In the genomic region with DNA sequence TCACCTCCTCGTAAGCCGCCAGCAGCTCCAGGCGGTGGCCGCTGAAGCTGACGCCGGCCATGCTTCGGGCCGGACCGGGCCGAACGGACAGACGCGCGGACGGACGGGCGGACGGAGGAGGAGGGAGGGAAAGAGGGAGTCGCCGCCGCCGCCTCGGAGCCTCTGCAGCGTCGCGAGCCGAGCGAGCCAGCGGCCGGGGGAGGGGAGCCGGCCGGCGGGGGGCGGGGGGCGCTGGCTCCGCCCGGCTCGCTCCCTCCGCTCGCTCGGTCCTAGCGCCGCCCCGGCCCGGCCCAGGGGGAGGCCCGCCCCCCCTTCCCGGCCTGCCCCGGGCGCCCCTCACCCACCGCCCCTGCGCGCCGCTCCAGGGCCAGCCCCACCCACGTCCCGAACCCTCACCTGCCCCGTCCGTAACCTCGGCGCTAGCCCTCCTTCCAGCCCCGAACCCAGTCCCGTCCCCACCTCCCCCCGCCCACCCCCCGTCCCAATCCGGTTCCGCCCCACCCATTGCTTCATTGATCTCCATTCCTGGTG, we compare ENCODE assay signal across 8 cellular contexts. TPM values are rescaled to one million over a fixed set of nuclear protein-coding genes. Genes with fewer than 3 reads are reported as not detected.
DNase-seq lines count a peak whose midpoint lies in the region; ATAC-seq and TF ChIP-seq lines count a peak whose summit lies in the region.

Gene DBN1, minus strand, starts transcription at position 174 of the 531 bp plus-strand sequence. Its CDS starts 113 bp downstream, at position 61.

- H3K27ac Mint-ChIP-seq in Calu3 (ENCODE audit: unreplicated experiment): peak within 1 kb of the TSS; percentile 25
- H3K27ac Mint-ChIP-seq in stimulated activated memory B cell treated with anti-CD40 and anti-IgM and Interleukin-4, amounts not matched to agents 10 μg/mL and 1 μg/mL and 100 μg/mL, for 72 hours: peak within 1 kb of the TSS; percentile 18

- peaks cover 35% of the 10 kb centered on the region for H3K4me1 Mint-ChIP-seq in Calu3 (ENCODE audit: low read depth, unreplicated experiment)
- H3K4me1 Mint-ChIP-seq in stimulated activated memory B cell treated with anti-CD40 and anti-IgM and Interleukin-4, amounts not matched to agents 10 μg/mL and 1 μg/mL and 100 μg/mL, for 72 hours: peaks cover 32% of the 10 kb centered on the region

- TF ChIP-seq CTCF in Calu3 (IDR thresholded peaks at IDR 0.05; ENCODE audit: unreplicated experiment) (no peak), OCI-LY3 (IDR thresholded peaks at IDR 0.05; ENCODE audit: low read depth, low read length) (no peak)

- DNase-seq in Calu3: peak; percentile 72
- DNase-seq in cerebellum (ENCODE audit: low spot score): peak; percentile 76
- DNase-seq in kidney glomerular epithelial cell (lab: John Stamatoyannopoulos, UW): peak; percentile 47
- DNase-seq in effector CD8-positive, alpha-beta T cell (lab: John Stamatoyannopoulos, UW): no peak

- H3K9ac ChIP-seq in OCI-LY3 (ENCODE audit: low read length): peak within 1 kb of the TSS; percentile 75

- H4K20me1 ChIP-seq in OCI-LY3 (ENCODE audit: insufficient read depth, low read length): peaks cover 33% of the 10 kb centered on the region

- H3K27ac ChIP-seq in OCI-LY3 (ENCODE audit: low read length): peak within 1 kb of the TSS; percentile 11; the same call in 1 of the 2 replicates

- no TSS peak for BruUV-seq in Calu3 (replicated peaks; lab: Mats Ljungman, UMichigan)

- peaks cover 4% of the 10 kb centered on the region; the same call in 1 of the 2 replicates for H3K27me3 ChIP-seq in OCI-LY3 (ENCODE audit: low read depth, low read length)

- H2AFZ ChIP-seq in OCI-LY3 (ENCODE audit: low read depth, low read length): no peak within 1 kb of the TSS

- H3K4me3 Mint-ChIP-seq in Calu3 (ENCODE audit: low read depth, unreplicated experiment): peak within 1 kb of the TSS; percentile 76
- H3K4me3 Mint-ChIP-seq in stimulated activated memory B cell treated with anti-CD40 and anti-IgM and Interleukin-4, amounts not matched to agents 10 μg/mL and 1 μg/mL and 100 μg/mL, for 72 hours: peak within 1 kb of the TSS; percentile 73

- peak within 1 kb of the TSS; percentile 84 for H3K4me2 ChIP-seq in OCI-LY3 (ENCODE audit: low read length)

- CTCF ChIA-PET in Calu3 (lab: Charles Lee): interaction anchor here (1.1 to 1.8 kb wide), 2 partner anchors 16 to 18 kb away, joined by 4 to 7 read pairs; no protein-coding TSS in a partner anchor

- ATAC-seq in GM21737 (IDR thresholded peaks at IDR 0.05; ENCODE audit: unreplicated experiment) (peak; percentile 40), GM21717 (IDR thresholded peaks at IDR 0.05; ENCODE audit: unreplicated experiment) (no peak)
- ATAC-seq in stimulated activated memory B cell treated with anti-CD40 and anti-IgM and Interleukin-4, amounts not matched to agents 10 μg/mL and 1 μg/mL and 100 μg/mL, for 72 hours: peak; percentile 20

- peaks cover 11% of the 10 kb centered on the region for H3K4me1 ChIP-seq in OCI-LY3 (ENCODE audit: low read length)

- intact Hi-C loops in Calu3 (cut with micrococcal nuclease; ENCODE audit: unreplicated experiment): no loop called here

- peaks cover 35% of the 10 kb centered on the region for H3K79me2 ChIP-seq in OCI-LY3 (ENCODE audit: low read length)

- H3K27me3 Mint-ChIP-seq in Calu3 (ENCODE audit: unreplicated experiment): no peaks in the 10 kb centered on the region
- H3K27me3 Mint-ChIP-seq in stimulated activated memory B cell treated with anti-CD40 and anti-IgM and Interleukin-4, amounts not matched to agents 10 μg/mL and 1 μg/mL and 100 μg/mL, for 72 hours: peaks cover 32% of the 10 kb centered on the region

- no peaks in the 10 kb centered on the region for H3K36me3 ChIP-seq in OCI-LY3 (replicated peaks; ENCODE audit: low read depth, low read length)

- peak within 1 kb of the TSS; percentile 92 for H3K4me3 ChIP-seq in OCI-LY3 (ENCODE audit: low read length)

- H3K9me3 Mint-ChIP-seq in Calu3 (ENCODE audit: low read depth, unreplicated experiment): no peaks in the 10 kb centered on the region
- H3K9me3 Mint-ChIP-seq in stimulated activated memory B cell treated with anti-CD40 and anti-IgM and Interleukin-4, amounts not matched to agents 10 μg/mL and 1 μg/mL and 100 μg/mL, for 72 hours: no peaks in the 10 kb centered on the region

- no peaks in the 10 kb centered on the region for H3K9me3 ChIP-seq in OCI-LY3 (ENCODE audit: insufficient read depth, low read length)

- H3K36me3 Mint-ChIP-seq in Calu3 (ENCODE audit: insufficient read depth, unreplicated experiment): peaks cover 85% of the 10 kb centered on the region
- H3K36me3 Mint-ChIP-seq in stimulated activated memory B cell treated with anti-CD40 and anti-IgM and Interleukin-4, amounts not matched to agents 10 μg/mL and 1 μg/mL and 100 μg/mL, for 72 hours: no peaks in the 10 kb centered on the region

RNA-seq across cellular contexts. Expression of gene DBN1, which starts in this region (rescaled TPM):
- 207 and 218 TPM in 2 replicates for total RNA-seq in Calu3 (2022)
- 139 TPM for total RNA-seq in cerebellum
